2 cellular contexts compared by ENCODE assay signal in genomic region chr19:40418040-40418439, GRCh38.
TF ChIP-seq lines count a peak whose summit lies in the region.

No MANE protein-coding gene starts in this region.

TF ChIP-seq in A549, 52 proteins besides CTCF, POLR2A, EP300 and RAD21:
- TF ChIP-seq JUNB (IDR thresholded peaks at IDR 0.05) (no peak), PHF8 (IDR thresholded peaks at IDR 0.05; ENCODE audit: borderline replicate concordance, low read depth) (no peak), ZFP36 (IDR thresholded peaks at IDR 0.05; ENCODE audit: borderline replicate concordance, partially characterized antibody) (peak; percentile 73), TP53 (CRISPR knock-in tag; IDR thresholded peaks at IDR 0.05) (no peak), NR3C1 (IDR thresholded peaks at IDR 0.05) (no peak), FOXS1 (CRISPR knock-in tag; IDR thresholded peaks at IDR 0.05) (no peak)

TF ChIP-seq in GM23338, 12 proteins besides CTCF, POLR2A, EP300 and RAD21:
- TF ChIP-seq ETS1 (IDR thresholded peaks at IDR 0.05) (no peak), ZNF114 (CRISPR knock-in tag; IDR thresholded peaks at IDR 0.05) (no peak), REST (IDR thresholded peaks at IDR 0.05; ENCODE audit: unreplicated experiment) (no peak), ZNF462 (CRISPR knock-in tag; IDR thresholded peaks at IDR 0.05) (no peak), EZH2phosphoT487 (IDR thresholded peaks at IDR 0.05; ENCODE audit: unreplicated experiment) (no peak), POLR2AphosphoS5 (IDR thresholded peaks at IDR 0.05; ENCODE audit: low read depth) (no peak), EZH2 (IDR thresholded peaks at IDR 0.05; ENCODE audit: low read depth, unreplicated experiment) (no peak)
